Comparison of ENCODE assay signal across 24 cellular contexts in the genomic region with DNA sequence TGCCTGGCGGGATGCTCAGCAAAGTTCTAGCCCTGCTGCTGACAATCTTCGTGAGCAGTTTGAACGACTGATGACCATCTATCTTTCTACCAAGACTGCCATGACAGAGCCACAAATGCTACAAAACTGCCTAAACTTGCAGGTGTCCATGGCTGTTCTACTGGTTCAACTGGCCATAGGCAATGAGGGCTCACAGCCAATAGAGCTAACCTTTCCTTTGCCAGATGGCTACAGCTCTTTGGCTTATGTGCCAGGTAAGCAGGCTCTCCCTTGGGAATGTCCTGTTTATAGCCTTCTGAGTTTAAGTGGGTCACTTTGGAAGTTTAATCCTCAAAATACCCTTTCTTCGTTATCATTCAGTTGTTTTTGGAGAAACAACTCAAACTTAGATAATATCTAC. TPM values are rescaled to one million over a fixed set of nuclear protein-coding genes. Genes with fewer than 3 reads are reported as not detected.
A peak's percentile ranks its signal among the peaks of the same experiment; 100 is the strongest.
DNase-seq lines count a peak whose midpoint lies in the region; ATAC-seq and TF ChIP-seq lines count a peak whose summit lies in the region.
"Had no signal": no experiment of that assay in that cellular context is flagged by ENCODE, and none has a peak within 500 bp of the region (broad histone marks: within the 10 kb centered on the region; RNA-seq: fewer than 3 reads in every experiment).

No MANE protein-coding gene starts in this region.

- no peak overlapping the region for H3K9ac ChIP-seq in skeletal muscle tissue (ENCODE audit: low read depth in 1 of 3, low read length in 3 of 3)
- H3K9ac ChIP-seq: BLaER1, GM23248, KMS-11 had no signal

- peak overlapping the region; percentile 59 for H3K27ac Mint-ChIP-seq in activated T-cell treated with anti-CD3 and anti-CD28 coated beads, Interleukin-2, amount 50 U/mL, for 24 hours
- H3K27ac Mint-ChIP-seq: CD4-positive, alpha-beta T cell had no signal

- H3K4me1 ChIP-seq in skeletal muscle tissue (ENCODE audit: control insufficient read depth in 3 of 3, insufficient read depth in 3 of 3, low read length in 3 of 3): peaks cover 10 to 15% (median 13%) of the 10 kb centered on the region in 3 donors
- H3K4me1 ChIP-seq: BLaER1, SJSA1 had no signal

- peaks cover 98% of the 10 kb centered on the region for H3K36me3 Mint-ChIP-seq in activated T-cell treated with anti-CD3 and anti-CD28 coated beads, Interleukin-2, amount 50 U/mL, for 24 hours (ENCODE audit: low read depth)
- H3K36me3 Mint-ChIP-seq in activated T-cell treated with anti-CD3 and anti-CD28 coated beads, Interleukin-2, amount 50 U/mL, for 4 hours (ENCODE audit: insufficient read depth): peaks cover 40% of the 10 kb centered on the region

- no peak for TF ChIP-seq CTCF in LNCaP clone FGC (IDR thresholded peaks at IDR 0.05; ENCODE audit: control insufficient read depth, extremely low read depth, insufficient read depth)

- peak overlapping the region; percentile 76 for H3K27ac ChIP-seq in skeletal muscle tissue (ENCODE audit: low read depth, low read length)
- H3K27ac ChIP-seq: BLaER1, GM23248, KMS-11, SJSA1 had no signal

- DNase-seq in activated T-cell treated with anti-CD3 and anti-CD28 coated beads, Interleukin-2, amount 50 U/mL, for 24 hours: no peak
- no peak for DNase-seq in activated T-cell treated with anti-CD3 and anti-CD28 coated beads, Interleukin-2, amount 50 U/mL, for 4 hours
- DNase-seq in LNCaP clone FGC (ENCODE audit: low read depth) (peak; percentile 87), cerebellum (ENCODE audit: low spot score) (peak; percentile 72), NCI-H345 treated with DMSO at 0.1 percent for 48 hours (lab: John Stamatoyannopoulos, UW; ENCODE audit: unreplicated experiment) (no peak), HUDEP-2 (lab: John Stamatoyannopoulos, UW; ENCODE audit: unreplicated experiment in 76 of 76) (no peak)
- DNase-seq: CD4-positive, alpha-beta T cell; GM23248; H7; NCI-H1048; NCI-H1417; NCI-H1694; NCI-H2029 treated with DMSO at 0.1 percent for 48 hours; NCI-H526 treated with DMSO at 0.1 percent for 48 hours; NK-92 treated with Interleukin-12 subunit alpha and Interleukin-12 subunit beta, amount 100 ng/mL, for 24 hours; Right ventricle myocardium superior; RPMI8226 had no signal

- no peak overlapping the region for H3K4me3 Mint-ChIP-seq in activated T-cell treated with anti-CD3 and anti-CD28 coated beads, Interleukin-2, amount 50 U/mL, for 24 hours
- no peak overlapping the region for H3K4me3 Mint-ChIP-seq in activated T-cell treated with anti-CD3 and anti-CD28 coated beads, Interleukin-2, amount 50 U/mL, for 4 hours
- H3K4me3 Mint-ChIP-seq: CD4-positive, alpha-beta T cell; IgD-negative memory B cell had no signal

- H3K27me3 Mint-ChIP-seq in activated T-cell treated with anti-CD3 and anti-CD28 coated beads, Interleukin-2, amount 50 U/mL, for 24 hours: no peaks in the 10 kb centered on the region
- H3K27me3 Mint-ChIP-seq in activated T-cell treated with anti-CD3 and anti-CD28 coated beads, Interleukin-2, amount 50 U/mL, for 4 hours (ENCODE audit: low read depth): no peaks in the 10 kb centered on the region
- H3K27me3 Mint-ChIP-seq: CD4-positive, alpha-beta T cell; IgD-negative memory B cell had no signal

- ATAC-seq in activated T-cell treated with anti-CD3 and anti-CD28 coated beads, Interleukin-2, amount 50 U/mL, for 4 hours: no peak

- peaks cover 7% of the 10 kb centered on the region for H3K4me1 Mint-ChIP-seq in activated T-cell treated with anti-CD3 and anti-CD28 coated beads, Interleukin-2, amount 50 U/mL, for 24 hours (ENCODE audit: low read depth)
- H3K4me1 Mint-ChIP-seq in activated T-cell treated with anti-CD3 and anti-CD28 coated beads, Interleukin-2, amount 50 U/mL, for 4 hours (ENCODE audit: low read depth): peaks cover 2% of the 10 kb centered on the region

- no peaks in the 10 kb centered on the region for H3K9me3 ChIP-seq in skeletal muscle tissue (ENCODE audit: control insufficient read depth in 3 of 3, low read length in 3 of 3)
- H3K9me3 ChIP-seq: BLaER1, SJSA1 had no signal

- H3K4me3 ChIP-seq in LNCaP clone FGC (ENCODE audit: low read depth, low read length): no peak overlapping the region
- H3K4me3 ChIP-seq in skeletal muscle tissue (ENCODE audit: low read length in 3 of 3): no peak overlapping the region
- H3K4me3 ChIP-seq: BLaER1, GM23248, SJSA1 had no signal

- H3K27me3 ChIP-seq in skeletal muscle tissue (ENCODE audit: control insufficient read depth in 3 of 3, insufficient read depth in 3 of 3, low read length in 3 of 3): no peaks in the 10 kb centered on the region
- H3K27me3 ChIP-seq: BLaER1, SJSA1 had no signal

- peaks cover 40 to 73% (median 72%) of the 10 kb centered on the region in 3 donors for H3K36me3 ChIP-seq in skeletal muscle tissue (ENCODE audit: control insufficient read depth in 3 of 3, insufficient read depth in 3 of 3, low read length in 3 of 3)

- no peaks in the 10 kb centered on the region for H3K9me3 Mint-ChIP-seq in activated T-cell treated with anti-CD3 and anti-CD28 coated beads, Interleukin-2, amount 50 U/mL, for 24 hours
- no peaks in the 10 kb centered on the region for H3K9me3 Mint-ChIP-seq in activated T-cell treated with anti-CD3 and anti-CD28 coated beads, Interleukin-2, amount 50 U/mL, for 4 hours
- H3K9me3 Mint-ChIP-seq: CD4-positive, alpha-beta T cell; IgD-negative memory B cell had no signal

RNA-seq across cellular contexts. Expression of gene UBE4A, which starts 20.1 kb away (rescaled TPM):
- total RNA-seq in activated T-cell treated with anti-CD3 and anti-CD28 coated beads, Interleukin-2, amount 50 U/mL, for 4 hours: 10 to 100 TPM; 43.7 to 45.1 (median 45.0) TPM
- total RNA-seq in cerebellum: 46.6 TPM
- total RNA-seq in skeletal muscle tissue: 21.4 TPM

RNA-seq across cellular contexts. Expression of gene ATP5MG, which starts 21.9 kb away (rescaled TPM):
- 100 to 1,000 TPM; 236 to 266 (median 251) TPM for total RNA-seq in activated T-cell treated with anti-CD3 and anti-CD28 coated beads, Interleukin-2, amount 50 U/mL, for 4 hours
- total RNA-seq in cerebellum (56.3 TPM), skeletal muscle tissue (79.9 TPM)

RNA-seq across cellular contexts. Expression of gene CD3G, which starts 35.4 kb away (rescaled TPM):
- 100 to 1,000 TPM in 2 of 3 donors, 10 to 100 TPM in 1; 86.4 to 105 (median 102) TPM for total RNA-seq in activated T-cell treated with anti-CD3 and anti-CD28 coated beads, Interleukin-2, amount 50 U/mL, for 4 hours
- not detected for total RNA-seq in cerebellum
- total RNA-seq in skeletal muscle tissue: under 0.01 TPM
- total RNA-seq: A172, GM23248, H7, NCI-H460, Right ventricle myocardium superior, SJSA1 had no signal

RNA-seq across cellular contexts. Expression of gene CD3D, which starts 37.0 kb away (rescaled TPM):
- 100 to 1,000 TPM; 412 to 451 (median 427) TPM for total RNA-seq in activated T-cell treated with anti-CD3 and anti-CD28 coated beads, Interleukin-2, amount 50 U/mL, for 4 hours
- total RNA-seq in cerebellum: 0.91 TPM
- total RNA-seq in skeletal muscle tissue: not detected
- total RNA-seq: A172, GM23248, NCI-H460, SJSA1 had no signal

RNA-seq across cellular contexts. Expression of gene KMT2A, which starts 56.8 kb away (rescaled TPM):
- 10 to 100 TPM; 42.5 to 54.8 (median 44.1) TPM for total RNA-seq in activated T-cell treated with anti-CD3 and anti-CD28 coated beads, Interleukin-2, amount 50 U/mL, for 4 hours
- total RNA-seq in cerebellum: 111 TPM
- total RNA-seq in skeletal muscle tissue: 20.4 TPM

Comparison
In these comparisons a context has a peak if more than half of its experiments do, and no peak if none do; other contexts are left out.
1. DNase-seq: peak in LNCaP clone FGC (single experiment) and cerebellum (single experiment); none in activated T-cell treated with anti-CD3 and anti-CD28 coated beads, Interleukin-2, amount 50 U/mL, for 24 hours (single experiment), activated T-cell treated with anti-CD3 and anti-CD28 coated beads, Interleukin-2, amount 50 U/mL, for 4 hours (single experiment), NCI-H345 treated with DMSO at 0.1 percent for 48 hours (single experiment) and HUDEP-2 (0 of 76).
2. RNA of gene CD3G, which starts 35.4 kb away (total RNA-seq): 86.4 to 105 TPM in activated T-cell treated with anti-CD3 and anti-CD28 coated beads, Interleukin-2, amount 50 U/mL, for 4 hours; not detected in cerebellum (single experiment) and under 0.01 TPM in skeletal muscle tissue (single experiment); every median in the first group is over 10 times any median in the second.